ENCODE assay signal across 21 cellular contexts in the genomic region with DNA sequence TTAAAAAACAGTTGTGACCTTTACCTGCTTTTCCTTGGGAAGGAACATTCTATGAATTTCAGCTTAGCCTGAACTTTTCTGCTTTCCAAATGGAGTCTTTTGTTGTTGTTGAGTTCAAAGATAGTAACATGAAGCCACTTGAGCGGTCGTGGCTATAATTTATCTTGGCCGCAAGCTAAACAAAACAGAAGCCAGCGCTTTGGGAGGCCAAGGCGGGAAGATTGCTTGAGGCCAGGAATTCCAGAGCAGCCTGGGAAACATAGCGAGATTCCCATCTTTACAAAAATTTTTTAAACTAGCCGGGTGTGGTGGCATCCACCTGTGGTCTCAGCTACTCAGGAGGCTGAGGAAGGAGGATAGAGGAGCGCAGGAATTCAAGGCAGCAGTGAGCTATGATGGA. TPM values are rescaled to one million over a fixed set of nuclear protein-coding genes. Genes with fewer than 3 reads are reported as not detected.
DNase-seq lines count a peak whose midpoint lies in the region; ATAC-seq, FAIRE-seq and TF ChIP-seq lines count a peak whose summit lies in the region.
"Had no signal": no experiment of that assay in that cellular context is flagged by ENCODE, and none has a peak within 500 bp of the region (broad histone marks: within the 10 kb centered on the region; RNA-seq: fewer than 3 reads in every experiment).

No MANE protein-coding gene starts in this region.

- no peak for DNase-seq in activated naive CD4-positive, alpha-beta T cell treated with anti-CD3 and anti-CD28 coated beads, Interleukin-2, amount 10 ng/mL, durations not matched to agents 7 days and 5 days
- DNase-seq in RPMI7951 (ENCODE audit: low read depth) (peak; percentile 52), fibroblast of lung (ENCODE audit: low read depth in 2 of 2) (peak; percentile 44 to 48), small intestine (no peak)
- no peak for DNase-seq in stimulated activated effector memory CD8-positive, alpha-beta T cell treated with anti-CD3 and anti-CD28 coated beads, Interleukin-12 subunit alpha, Interleukin-12 subunit beta, amount 100 ng/mL, for 72 hours (ENCODE audit: low spot score in 2 of 2)
- DNase-seq in activated naive CD8-positive, alpha-beta T cell treated with anti-CD3 and anti-CD28 coated beads, Interleukin-2, amount 50 U/mL, for 24 hours, result no peak
- DNase-seq: activated CD4-positive, alpha-beta T cell treated with anti-CD3 and anti-CD28 coated beads, Interleukin-2, amount 50 U/mL, for 1 hour; activated naive CD4-positive, alpha-beta T cell treated with Interleukin-2 at 50 U/mL for 16 hours; erythroblast; left lung; right lobe of liver; SW 1271 had no signal

- H3K27ac ChIP-seq in fibroblast of lung (ENCODE audit: insufficient read depth, low read length) (no peak overlapping the region), small intestine (ENCODE audit: low read depth in 1 of 2, low read length in 1 of 2) (no peak overlapping the region)
- H3K27ac ChIP-seq: left lung, right lobe of liver had no signal

- H3K4me2 ChIP-seq in fibroblast of lung (ENCODE audit: extremely low read depth, insufficient read depth, low read length), result no peak overlapping the region
- H3K4me2 ChIP-seq: GM23338 had no signal

- no peak for TF ChIP-seq CTCF in fibroblast of lung (conservative IDR thresholded peaks at IDR 0.05 in 1 of 2, IDR thresholded peaks at IDR 0.05 in 1 of 2; ENCODE audit: low read depth in 1 of 2, low read length in 2 of 2)

- peaks cover 60% of the 10 kb centered on the region for H3K4me1 Mint-ChIP-seq in activated naive CD4-positive, alpha-beta T cell treated with anti-CD3 and anti-CD28 coated beads, Interleukin-2, amount 50 U/mL, for 24 hours
- peaks cover 62% of the 10 kb centered on the region for H3K4me1 Mint-ChIP-seq in activated naive CD4-positive, alpha-beta T cell treated with anti-CD3 and anti-CD28 coated beads, Interleukin-2, amount 10 ng/mL, durations not matched to agents 7 days and 5 days
- H3K4me1 Mint-ChIP-seq in stimulated activated effector memory CD8-positive, alpha-beta T cell treated with anti-CD3 and anti-CD28 coated beads, Interleukin-12 subunit alpha, Interleukin-12 subunit beta, amount 100 ng/mL, for 72 hours, result peaks cover 38% of the 10 kb centered on the region
- H3K4me1 Mint-ChIP-seq in activated naive CD8-positive, alpha-beta T cell treated with anti-CD3 and anti-CD28 coated beads, Interleukin-2, amount 50 U/mL, for 24 hours, result peaks cover 56% of the 10 kb centered on the region

- H3K36me3 Mint-ChIP-seq in activated naive CD4-positive, alpha-beta T cell treated with anti-CD3 and anti-CD28 coated beads, Interleukin-2, amount 50 U/mL, for 24 hours, result no peaks in the 10 kb centered on the region
- H3K36me3 Mint-ChIP-seq in activated naive CD4-positive, alpha-beta T cell treated with anti-CD3 and anti-CD28 coated beads, Interleukin-2, amount 10 ng/mL, durations not matched to agents 7 days and 5 days, result peaks cover 4% of the 10 kb centered on the region
- no peaks in the 10 kb centered on the region for H3K36me3 Mint-ChIP-seq in stimulated activated effector memory CD8-positive, alpha-beta T cell treated with anti-CD3 and anti-CD28 coated beads, Interleukin-12 subunit alpha, Interleukin-12 subunit beta, amount 100 ng/mL, for 72 hours
- H3K36me3 Mint-ChIP-seq in activated naive CD8-positive, alpha-beta T cell treated with anti-CD3 and anti-CD28 coated beads, Interleukin-2, amount 50 U/mL, for 24 hours (ENCODE audit: low read depth), result no peaks in the 10 kb centered on the region
- H3K36me3 Mint-ChIP-seq: brain had no signal

- H3K9me3 Mint-ChIP-seq in activated naive CD4-positive, alpha-beta T cell treated with anti-CD3 and anti-CD28 coated beads, Interleukin-2, amount 50 U/mL, for 24 hours, result no peaks in the 10 kb centered on the region
- H3K9me3 Mint-ChIP-seq in activated naive CD4-positive, alpha-beta T cell treated with anti-CD3 and anti-CD28 coated beads, Interleukin-2, amount 10 ng/mL, durations not matched to agents 7 days and 5 days, result no peaks in the 10 kb centered on the region
- no peaks in the 10 kb centered on the region for H3K9me3 Mint-ChIP-seq in stimulated activated effector memory CD8-positive, alpha-beta T cell treated with anti-CD3 and anti-CD28 coated beads, Interleukin-12 subunit alpha, Interleukin-12 subunit beta, amount 100 ng/mL, for 72 hours
- no peaks in the 10 kb centered on the region for H3K9me3 Mint-ChIP-seq in activated naive CD8-positive, alpha-beta T cell treated with anti-CD3 and anti-CD28 coated beads, Interleukin-2, amount 50 U/mL, for 24 hours
- H3K9me3 Mint-ChIP-seq: dendritic cell treated with granulocyte-macrophage colony-stimulating factor and Interleukin-4, amounts not matched to agents 40 ng/mL and 50 ng/mL, for 4 days; GM23338; stimulated activated naive CD8-positive, alpha-beta T cell treated with anti-CD3 and anti-CD28 coated beads, Interleukin-15, Interleukin-2, amounts not matched to agents 100 ng/mL and 50 ng/mL, for 24 hours had no signal

- H3K9ac ChIP-seq in fibroblast of lung (ENCODE audit: insufficient read depth, low read length), result no peak overlapping the region

- no peak overlapping the region for H3K4me3 Mint-ChIP-seq in activated naive CD4-positive, alpha-beta T cell treated with anti-CD3 and anti-CD28 coated beads, Interleukin-2, amount 50 U/mL, for 24 hours
- H3K4me3 Mint-ChIP-seq in activated naive CD4-positive, alpha-beta T cell treated with anti-CD3 and anti-CD28 coated beads, Interleukin-2, amount 10 ng/mL, durations not matched to agents 7 days and 5 days, result no peak overlapping the region
- H3K4me3 Mint-ChIP-seq in stimulated activated effector memory CD8-positive, alpha-beta T cell treated with anti-CD3 and anti-CD28 coated beads, Interleukin-12 subunit alpha, Interleukin-12 subunit beta, amount 100 ng/mL, for 72 hours, result no peak overlapping the region
- H3K4me3 Mint-ChIP-seq in activated naive CD8-positive, alpha-beta T cell treated with anti-CD3 and anti-CD28 coated beads, Interleukin-2, amount 50 U/mL, for 24 hours, result no peak overlapping the region
- H3K4me3 Mint-ChIP-seq: brain; dendritic cell treated with granulocyte-macrophage colony-stimulating factor and Interleukin-4, amounts not matched to agents 40 ng/mL and 50 ng/mL, for 4 days; GM23338; stimulated activated naive CD8-positive, alpha-beta T cell treated with anti-CD3 and anti-CD28 coated beads, Interleukin-15, Interleukin-2, amounts not matched to agents 100 ng/mL and 50 ng/mL, for 24 hours had no signal

- no peak for FAIRE-seq in small intestine (lab: Jason Lieb, UNC)

- no peak overlapping the region for H2AFZ ChIP-seq in fibroblast of lung (ENCODE audit: low read length)
- H2AFZ ChIP-seq: GM23338 had no signal

- no peaks in the 10 kb centered on the region for H3K27me3 Mint-ChIP-seq in activated naive CD4-positive, alpha-beta T cell treated with anti-CD3 and anti-CD28 coated beads, Interleukin-2, amount 50 U/mL, for 24 hours
- H3K27me3 Mint-ChIP-seq in activated naive CD4-positive, alpha-beta T cell treated with anti-CD3 and anti-CD28 coated beads, Interleukin-2, amount 10 ng/mL, durations not matched to agents 7 days and 5 days, result peaks cover 5% of the 10 kb centered on the region
- no peaks in the 10 kb centered on the region for H3K27me3 Mint-ChIP-seq in activated naive CD8-positive, alpha-beta T cell treated with anti-CD3 and anti-CD28 coated beads, Interleukin-2, amount 50 U/mL, for 24 hours
- H3K27me3 Mint-ChIP-seq: stimulated activated naive CD8-positive, alpha-beta T cell treated with anti-CD3 and anti-CD28 coated beads, Interleukin-15, Interleukin-2, amounts not matched to agents 100 ng/mL and 50 ng/mL, for 24 hours had no signal

- peak overlapping the region; percentile 35 for H3K27ac Mint-ChIP-seq in activated naive CD4-positive, alpha-beta T cell treated with anti-CD3 and anti-CD28 coated beads, Interleukin-2, amount 50 U/mL, for 24 hours
- H3K27ac Mint-ChIP-seq in activated naive CD4-positive, alpha-beta T cell treated with anti-CD3 and anti-CD28 coated beads, Interleukin-2, amount 10 ng/mL, durations not matched to agents 7 days and 5 days, result no peak overlapping the region
- peak overlapping the region; percentile 29 for H3K27ac Mint-ChIP-seq in stimulated activated effector memory CD8-positive, alpha-beta T cell treated with anti-CD3 and anti-CD28 coated beads, Interleukin-12 subunit alpha, Interleukin-12 subunit beta, amount 100 ng/mL, for 72 hours
- H3K27ac Mint-ChIP-seq in activated naive CD8-positive, alpha-beta T cell treated with anti-CD3 and anti-CD28 coated beads, Interleukin-2, amount 50 U/mL, for 24 hours, result no peak overlapping the region
- H3K27ac Mint-ChIP-seq: dendritic cell treated with granulocyte-macrophage colony-stimulating factor and Interleukin-4, amounts not matched to agents 40 ng/mL and 50 ng/mL, for 4 days; GM23338; stimulated activated naive CD8-positive, alpha-beta T cell treated with anti-CD3 and anti-CD28 coated beads, Interleukin-15, Interleukin-2, amounts not matched to agents 100 ng/mL and 50 ng/mL, for 24 hours had no signal

- 60 to 75% (median 67%) methylated on average over 8 of the region's 8 CpGs for WGBS in small intestine, 3 donors

- no peak for ATAC-seq in stimulated activated effector memory CD8-positive, alpha-beta T cell treated with anti-CD3 and anti-CD28 coated beads, Interleukin-12 subunit alpha, Interleukin-12 subunit beta, amount 100 ng/mL, for 72 hours
- no peak for ATAC-seq in HG03280 (IDR thresholded peaks at IDR 0.05; ENCODE audit: unreplicated experiment)
- no peak for ATAC-seq in activated naive CD8-positive, alpha-beta T cell treated with anti-CD3 and anti-CD28 coated beads, Interleukin-2, amount 50 U/mL, for 24 hours
- ATAC-seq: GM23338, left lung, right lobe of liver had no signal

- no peak overlapping the region for H3K4me3 ChIP-seq in fibroblast of lung (replicated peaks in 1 of 4; ENCODE audit: control extremely low read depth in 1 of 4, insufficient read depth in 1 of 4, low read depth in 3 of 4, low read length in 4 of 4)
- no peak overlapping the region for H3K4me3 ChIP-seq in small intestine (ENCODE audit: low read depth in 1 of 2, low read length in 2 of 2)
- H3K4me3 ChIP-seq: GM23338, left lung, right lobe of liver had no signal

- no peaks in the 10 kb centered on the region for H3K9me3 ChIP-seq in fibroblast of lung (ENCODE audit: control insufficient read depth, insufficient read depth, low read depth, low read length)
- H3K9me3 ChIP-seq in small intestine (ENCODE audit: control insufficient read depth, low read depth), result no peaks in the 10 kb centered on the region
- H3K9me3 ChIP-seq: left lung, right lobe of liver had no signal

- CTCF ChIA-PET in activated naive CD4-positive, alpha-beta T cell treated with anti-CD3 and anti-CD28 coated beads, Interleukin-2, amount 10 ng/mL, durations not matched to agents 7 days and 5 days (lab: Charles Lee), result interaction anchor here (1.8 to 2.4 kb wide), 2 partner anchors 8 to 10 kb away, joined by 5 to 11 read pairs; no protein-coding TSS in a partner anchor

- H3K36me3 ChIP-seq in fibroblast of lung (ENCODE audit: control insufficient read depth, insufficient read depth, low read length) (no peaks in the 10 kb centered on the region), small intestine (ENCODE audit: control insufficient read depth in 2 of 2, insufficient read depth in 2 of 2, low read length in 2 of 2) (no peaks in the 10 kb centered on the region)
- H3K36me3 ChIP-seq: left lung, right lobe of liver had no signal

- H3K27me3 ChIP-seq in fibroblast of lung (ENCODE audit: control insufficient read depth, insufficient read depth, low read length) (peaks cover 5% of the 10 kb centered on the region), small intestine (ENCODE audit: control insufficient read depth in 2 of 2, insufficient read depth in 2 of 2, low read length in 2 of 2) (no peaks in the 10 kb centered on the region)
- H3K27me3 ChIP-seq: left lung, right lobe of liver had no signal

- no peaks in the 10 kb centered on the region for H3K79me2 ChIP-seq in fibroblast of lung (ENCODE audit: control insufficient read depth, insufficient read depth, low read length)

- H3K4me1 ChIP-seq in fibroblast of lung (ENCODE audit: control insufficient read depth, extremely low read depth, insufficient read depth, low read length) (no peaks in the 10 kb centered on the region), small intestine (ENCODE audit: control insufficient read depth in 2 of 2, insufficient read depth in 1 of 2, low read depth in 1 of 2, low read length in 1 of 2) (no peaks in the 10 kb centered on the region)
- H3K4me1 ChIP-seq: right lobe of liver had no signal

- no peaks in the 10 kb centered on the region for H4K20me1 ChIP-seq in fibroblast of lung (ENCODE audit: control insufficient read depth, extremely low read depth, insufficient read depth, low read length)

RNA-seq across cellular contexts. Expression of gene TKTL1, which starts 29.9 kb away (rescaled TPM):
- not detected in 2 replicates for total RNA-seq in RPMI7951 (2014; rRNA removed; shearing (Covaris generic))
- total RNA-seq in fibroblast of lung, result not detected in 2 replicates
- polyA plus RNA-seq in fibroblast of lung (not detected in 2 replicates), small intestine (under 1 TPM in 1 of 3 donors, not detected in 2; 0.12 TPM)
- polyA plus RNA-seq in fibroblast of lung (2012), result not detected in 2 replicates
- not detected in 2 replicates for polyA minus RNA-seq in fibroblast of lung (ENCODE audit: low replicate concordance)
- total RNA-seq: GM23338, ureter had no signal
- polyA plus RNA-seq: AG04450, GM23338 had no signal

RNA-seq across cellular contexts. Expression of gene TEX28, which starts 30.6 kb away (rescaled TPM):
- total RNA-seq in RPMI7951 (2014; rRNA removed; shearing (Covaris generic)), result not detected in 2 replicates
- not detected in 2 replicates for total RNA-seq in fibroblast of lung
- polyA plus RNA-seq in fibroblast of lung, result not detected in 2 replicates
- polyA plus RNA-seq in fibroblast of lung (2012), result not detected in 2 replicates
- polyA minus RNA-seq in fibroblast of lung (ENCODE audit: low replicate concordance), result not detected in 2 replicates
- not detected for polyA plus RNA-seq in small intestine
- total RNA-seq: GM23338, left lung, omental fat pad, right lobe of liver, ureter had no signal
- polyA plus RNA-seq: AG04450, GM23338 had no signal

RNA-seq across cellular contexts. Expression of gene FLNA, which starts 48.9 kb away (rescaled TPM):
- total RNA-seq in RPMI7951 (2014; rRNA removed; shearing (Covaris generic)), result 375 and 579 TPM in 2 replicates
- 2,298 and 2,728 TPM in 2 replicates for total RNA-seq in fibroblast of lung
- polyA plus RNA-seq in fibroblast of lung (654 and 799 TPM in 2 replicates), small intestine (100 to 1,000 TPM in 1 of 3 donors, 10 to 100 TPM in 2; 19.2 to 251 (median 48.9) TPM)
- polyA plus RNA-seq in fibroblast of lung (2012), result 2,069 and 2,562 TPM in 2 replicates
- polyA minus RNA-seq in fibroblast of lung (ENCODE audit: low replicate concordance), result 6,600 and 11,662 TPM in 2 replicates

RNA-seq across cellular contexts. Expression of gene EMD, which starts 53.6 kb away (rescaled TPM):
- 27.6 and 29.8 TPM in 2 replicates for total RNA-seq in RPMI7951 (2014; rRNA removed; shearing (Covaris generic))
- total RNA-seq in fibroblast of lung, result 23.4 and 26.4 TPM in 2 replicates
- polyA plus RNA-seq in fibroblast of lung, result 72.1 and 82.4 TPM in 2 replicates
- polyA plus RNA-seq in fibroblast of lung (2012), result 92.1 and 110 TPM in 2 replicates
- 129 and 139 TPM in 2 replicates for polyA minus RNA-seq in fibroblast of lung (ENCODE audit: low replicate concordance)
- polyA plus RNA-seq in small intestine, result 10 to 100 TPM; 37.6 to 82.3 (median 63.8) TPM

Comparison
In these comparisons a context has a peak if more than half of its experiments do, and no peak if none do; other contexts are left out.
1. H3K27ac Mint-ChIP-seq: peak in activated naive CD4-positive, alpha-beta T cell treated with anti-CD3 and anti-CD28 coated beads, Interleukin-2, amount 50 U/mL, for 24 hours (single experiment) and stimulated activated effector memory CD8-positive, alpha-beta T cell treated with anti-CD3 and anti-CD28 coated beads, Interleukin-12 subunit alpha, Interleukin-12 subunit beta, amount 100 ng/mL, for 72 hours (single experiment); none in activated naive CD4-positive, alpha-beta T cell treated with anti-CD3 and anti-CD28 coated beads, Interleukin-2, amount 10 ng/mL, durations not matched to agents 7 days and 5 days (single experiment) and activated naive CD8-positive, alpha-beta T cell treated with anti-CD3 and anti-CD28 coated beads, Interleukin-2, amount 50 U/mL, for 24 hours (single experiment).
2. DNase-seq: peak in RPMI7951 (single experiment) and fibroblast of lung (2 of 2); none in activated naive CD4-positive, alpha-beta T cell treated with anti-CD3 and anti-CD28 coated beads, Interleukin-2, amount 10 ng/mL, durations not matched to agents 7 days and 5 days (single experiment), stimulated activated effector memory CD8-positive, alpha-beta T cell treated with anti-CD3 and anti-CD28 coated beads, Interleukin-12 subunit alpha, Interleukin-12 subunit beta, amount 100 ng/mL, for 72 hours (0 of 2), activated naive CD8-positive, alpha-beta T cell treated with anti-CD3 and anti-CD28 coated beads, Interleukin-2, amount 50 U/mL, for 24 hours (single experiment) and small intestine (single experiment).